10 cellular contexts compared by ENCODE assay signal in genomic region chr20:18679020-18679419, GRCh38.
DNase-seq lines count a peak whose midpoint lies in the region; ATAC-seq and TF ChIP-seq lines count a peak whose summit lies in the region.
"Had no signal": no experiment of that assay in that cellular context is flagged by ENCODE, and none has a peak within 500 bp of the region (broad histone marks: within the 10 kb centered on the region; RNA-seq: fewer than 3 reads in every experiment).

No MANE protein-coding gene starts in this region.

- H3K4me1 ChIP-seq in CD4-positive, alpha-beta memory T cell (ENCODE audit: insufficient read depth, low read length): no peaks in the 10 kb centered on the region
- H3K4me1 ChIP-seq in iPS-18a (ENCODE audit: control insufficient read depth, low read depth, low read length): peaks cover 26% of the 10 kb centered on the region
- H3K4me1 ChIP-seq: tibial artery had no signal

- peak in 4 of 5 donors; percentile 0 to 30 (median 8) for DNase-seq in CD4-positive, alpha-beta memory T cell
- peak; percentile 63 for DNase-seq in NCI-H748 treated with DMSO at 0.1 percent for 48 hours (lab: John Stamatoyannopoulos, UW)
- no peak for DNase-seq in GM20000 (ENCODE audit: low spot score)
- DNase-seq in dedifferentiated amniotic fluid mesenchymal stem cell (ENCODE audit: extremely low spot score): no peak
- DNase-seq: CD4-positive, alpha-beta T cell; tibial artery had no signal

- no peak overlapping the region for H3K27ac ChIP-seq in CD4-positive, alpha-beta memory T cell (ENCODE audit: low read depth, low read length)
- H3K27ac ChIP-seq in iPS-18a (ENCODE audit: low read length): peak overlapping the region; percentile 52
- H3K27ac ChIP-seq: tibial artery had no signal

- peaks cover 9 to 27% of the 10 kb centered on the region in 2 donors for H3K36me3 Mint-ChIP-seq in CD4-positive, alpha-beta memory T cell

- no peak for TF ChIP-seq CTCF in GM20000 (IDR thresholded peaks at IDR 0.05; ENCODE audit: extremely low read depth, missing control alignments)

- H3K4me1 Mint-ChIP-seq in CD4-positive, alpha-beta memory T cell: peaks cover 20 to 34% (median 24%) of the 10 kb centered on the region in 4 donors

- no peaks in the 10 kb centered on the region for H3K9me3 ChIP-seq in CD4-positive, alpha-beta memory T cell (ENCODE audit: control insufficient read depth in 1 of 2, low read length in 2 of 2)
- H3K9me3 ChIP-seq in iPS-18a (ENCODE audit: control insufficient read depth, low read depth, low read length): no peaks in the 10 kb centered on the region
- H3K9me3 ChIP-seq: tibial artery had no signal

- H3K27me3 Mint-ChIP-seq in CD4-positive, alpha-beta memory T cell: no peaks in the 10 kb centered on the region
- H3K27me3 Mint-ChIP-seq: CD4-positive, alpha-beta T cell had no signal

- CTCF ChIA-PET in CD4-positive, alpha-beta memory T cell (lab: Charles Lee; ENCODE audit: partially characterized antibody): no interaction called here

- peak overlapping the region in 4 of 7 donors; percentile 32 to 91 (median 52) for H3K27ac Mint-ChIP-seq in CD4-positive, alpha-beta memory T cell
- H3K27ac Mint-ChIP-seq: CD4-positive, alpha-beta T cell had no signal

- ATAC-seq in HG03175 (IDR thresholded peaks at IDR 0.05; ENCODE audit: unreplicated experiment) (peak; percentile 52), HG02763 (IDR thresholded peaks at IDR 0.05; ENCODE audit: unreplicated experiment) (no peak), GM19035 (IDR thresholded peaks at IDR 0.05; ENCODE audit: unreplicated experiment) (no peak)

- H3K27me3 ChIP-seq in CD4-positive, alpha-beta memory T cell (ENCODE audit: insufficient read depth, low read length): no peaks in the 10 kb centered on the region
- H3K27me3 ChIP-seq in iPS-18a (ENCODE audit: control insufficient read depth, insufficient read depth, low read length): no peaks in the 10 kb centered on the region
- H3K27me3 ChIP-seq: tibial artery had no signal

- H3K4me3 Mint-ChIP-seq in CD4-positive, alpha-beta memory T cell: no peak overlapping the region
- H3K4me3 Mint-ChIP-seq: CD4-positive, alpha-beta T cell had no signal

- POLR2A ChIA-PET in CD4-positive, alpha-beta memory T cell (lab: Charles Lee; ENCODE audit: partially characterized antibody): no interaction called here

- intact Hi-C loops in CD4-positive, alpha-beta memory T cell (cut with micrococcal nuclease): no loop called here

- no peaks in the 10 kb centered on the region for H3K9me3 Mint-ChIP-seq in CD4-positive, alpha-beta memory T cell
- H3K9me3 Mint-ChIP-seq: CD4-positive, alpha-beta T cell had no signal

- H3K9ac ChIP-seq in iPS-18a (ENCODE audit: low read length): no peak overlapping the region

- no peak overlapping the region for H3K4me3 ChIP-seq in CD4-positive, alpha-beta memory T cell (ENCODE audit: low read length in 2 of 2)
- H3K4me3 ChIP-seq in iPS-18a (ENCODE audit: low read length): no peak overlapping the region
- H3K4me3 ChIP-seq: tibial artery had no signal

- no peaks in the 10 kb centered on the region for H3K36me3 ChIP-seq in CD4-positive, alpha-beta memory T cell (ENCODE audit: insufficient read depth, low read length)
- no peaks in the 10 kb centered on the region for H3K36me3 ChIP-seq in iPS-18a (ENCODE audit: control insufficient read depth, low read depth, low read length)
- H3K36me3 ChIP-seq: tibial artery had no signal

Comparison
In these comparisons a context has a peak if more than half of its experiments do, and no peak if none do; other contexts are left out.
1. DNase-seq: peak in CD4-positive, alpha-beta memory T cell (4 of 5) and NCI-H748 treated with DMSO at 0.1 percent for 48 hours (single experiment); none in GM20000 (single experiment) and dedifferentiated amniotic fluid mesenchymal stem cell (single experiment).